ENCODE assay signal across 9 cellular contexts in the genomic region with DNA sequence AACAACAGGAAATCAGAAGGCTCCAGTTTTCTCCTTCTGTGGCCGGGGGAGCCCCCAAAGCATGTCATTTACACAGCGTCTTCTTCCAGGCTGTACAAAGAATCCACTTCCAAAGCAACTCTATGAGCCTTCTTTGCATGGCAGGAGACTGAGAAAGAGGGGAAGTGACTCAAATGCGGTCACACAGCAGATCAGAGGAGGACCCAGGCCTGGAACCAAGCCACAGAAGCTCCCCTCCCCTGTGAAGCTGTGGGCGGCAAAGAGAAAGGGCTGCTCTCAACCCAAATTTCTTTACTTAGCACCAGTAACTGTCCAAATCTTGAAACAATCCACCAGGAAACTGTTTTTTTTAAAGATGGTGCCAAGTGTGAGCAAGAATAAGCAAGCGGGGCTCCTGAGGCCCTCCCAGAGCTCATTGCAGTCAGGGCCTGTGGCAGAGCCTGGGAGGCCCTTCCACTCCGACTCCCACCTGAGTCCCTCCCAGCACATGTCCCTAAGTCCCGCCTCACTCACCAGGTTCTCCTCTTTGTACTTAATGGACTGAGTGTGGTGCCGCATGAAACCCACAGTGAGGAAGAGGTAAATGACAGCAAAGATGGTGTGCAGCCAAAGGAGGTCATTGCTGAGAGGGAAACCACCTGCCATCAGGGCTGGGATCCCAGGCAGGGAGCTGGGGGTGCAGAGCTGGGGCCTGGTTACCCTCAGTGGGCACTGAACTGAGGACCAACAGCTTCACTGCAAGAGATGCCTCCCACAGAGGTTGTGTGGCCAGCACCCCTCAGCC. TPM values are rescaled to one million over a fixed set of nuclear protein-coding genes. Genes with fewer than 3 reads are reported as not detected.
DNase-seq lines count a peak whose midpoint lies in the region; ATAC-seq, FAIRE-seq and TF ChIP-seq lines count a peak whose summit lies in the region.
"Had no signal": no experiment of that assay in that cellular context is flagged by ENCODE, and none has a peak within 500 bp of the region (broad histone marks: within the 10 kb centered on the region; RNA-seq: fewer than 3 reads in every experiment).

No MANE protein-coding gene starts in this region.

- FAIRE-seq in GM12891 (lab: Jason Lieb, UNC) = peak; percentile 48

- peak; percentile 97 to 98 for ATAC-seq in stimulated activated naive B cell treated with anti-CD40 and anti-IgM and Interleukin-4, amounts not matched to agents 10 μg/mL and 1 μg/mL and 100 μg/mL, for 72 hours (replicated peaks)
- ATAC-seq in HG02840 (IDR thresholded peaks at IDR 0.05; ENCODE audit: low FRiP score, unreplicated experiment) = no peak
- ATAC-seq in GM19455 (IDR thresholded peaks at IDR 0.05; ENCODE audit: unreplicated experiment) = no peak
- ATAC-seq in HG03442 (IDR thresholded peaks at IDR 0.05; ENCODE audit: unreplicated experiment) = no peak

- peaks cover 15 to 30% of the 10 kb centered on the region in 2 donors for H3K4me1 Mint-ChIP-seq in stimulated activated naive B cell treated with anti-CD40 and anti-IgM and Interleukin-4, amounts not matched to agents 10 μg/mL and 1 μg/mL and 100 μg/mL, for 72 hours

- DNase-seq in GM12891 (ENCODE audit: insufficient read length, low spot score) = peak; percentile 50
- DNase-seq in Kasumi-1 (lab: John Stamatoyannopoulos, UW) = peak; percentile 97 to 98
- peak; percentile 80 for DNase-seq in activated CD8-positive, alpha-beta memory T cell treated with anti-CD3 and anti-CD28 coated beads for 24 hours
- DNase-seq in hepatic stellate cell (ENCODE audit: low spot score) = peak; percentile 71
- DNase-seq in stimulated activated naive B cell treated with anti-CD40 and anti-IgM and Interleukin-4, amounts not matched to agents 10 μg/mL and 1 μg/mL and 100 μg/mL, for 72 hours = peak; percentile 34
- DNase-seq: heart right ventricle had no signal

- H3K27ac Mint-ChIP-seq in stimulated activated naive B cell treated with anti-CD40 and anti-IgM and Interleukin-4, amounts not matched to agents 10 μg/mL and 1 μg/mL and 100 μg/mL, for 72 hours = peak overlapping the region; percentile 60

- H3K36me3 Mint-ChIP-seq in stimulated activated naive B cell treated with anti-CD40 and anti-IgM and Interleukin-4, amounts not matched to agents 10 μg/mL and 1 μg/mL and 100 μg/mL, for 72 hours = peaks cover 35 to 50% of the 10 kb centered on the region in 2 donors

- no peaks in the 10 kb centered on the region for H3K9me3 Mint-ChIP-seq in stimulated activated naive B cell treated with anti-CD40 and anti-IgM and Interleukin-4, amounts not matched to agents 10 μg/mL and 1 μg/mL and 100 μg/mL, for 72 hours

- no peak for TF ChIP-seq POLR2A in GM12891 (IDR thresholded peaks at IDR 0.05; ENCODE audit: low read depth, low read length)

- no peaks in the 10 kb centered on the region for H3K27me3 Mint-ChIP-seq in stimulated activated naive B cell treated with anti-CD40 and anti-IgM and Interleukin-4, amounts not matched to agents 10 μg/mL and 1 μg/mL and 100 μg/mL, for 72 hours

- H3K4me3 Mint-ChIP-seq in stimulated activated naive B cell treated with anti-CD40 and anti-IgM and Interleukin-4, amounts not matched to agents 10 μg/mL and 1 μg/mL and 100 μg/mL, for 72 hours = no peak overlapping the region

TF ChIP-seq in GM12891, 5 proteins besides CTCF, POLR2A, EP300 and RAD21:
- TF ChIP-seq POU2F2 (IDR thresholded peaks at IDR 0.05; ENCODE audit: low read depth, low read length) (no peak), SPI1 (IDR thresholded peaks at IDR 0.05; ENCODE audit: low read depth, low read length) (peak; percentile 89)

RNA-seq across cellular contexts. Expression of gene TMEM63A, which starts 15.9 kb away (rescaled TPM):
- 9.0 TPM for polyA plus RNA-seq in GM12891 (2012; ENCODE audit: low read depth, missing spikeins)

RNA-seq across cellular contexts. Expression of gene LEFTY1, which starts 22.7 kb away (rescaled TPM):
- polyA plus RNA-seq in GM12891 (2012; ENCODE audit: low read depth, missing spikeins) = 0.06 TPM

RNA-seq across cellular contexts. Expression of gene EPHX1, which starts 56.3 kb away (rescaled TPM):
- 1.1 TPM for polyA plus RNA-seq in GM12891 (2012; ENCODE audit: low read depth, missing spikeins)

RNA-seq across cellular contexts. Expression of gene PYCR2, which starts 57.8 kb away (rescaled TPM):
- polyA plus RNA-seq in GM12891 (2012; ENCODE audit: low read depth, missing spikeins) = 74.3 TPM

Comparison
In these comparisons a context has a peak if more than half of its experiments do, and no peak if none do; other contexts are left out.
1. DNase-seq: peak in every context shown above with its lines; median percentile 98 in Kasumi-1; 80 in activated CD8-positive, alpha-beta memory T cell treated with anti-CD3 and anti-CD28 coated beads for 24 hours; 71 in hepatic stellate cell; 50 in GM12891; 34 in stimulated activated naive B cell treated with anti-CD40 and anti-IgM and Interleukin-4, amounts not matched to agents 10 μg/mL and 1 μg/mL and 100 μg/mL, for 72 hours.
2. ATAC-seq: peak in stimulated activated naive B cell treated with anti-CD40 and anti-IgM and Interleukin-4, amounts not matched to agents 10 μg/mL and 1 μg/mL and 100 μg/mL, for 72 hours (2 of 2); none in HG02840 (single experiment), GM19455 (single experiment) and HG03442 (single experiment).